Comparison of ENCODE assay signal across 8 cellular contexts in genomic region chr2:240585681-240586197, GRCh38. TPM values are rescaled to one million over a fixed set of nuclear protein-coding genes. Genes with fewer than 3 reads are reported as not detected.
DNase-seq lines count a peak whose midpoint lies in the region; ATAC-seq and TF ChIP-seq lines count a peak whose summit lies in the region.

No MANE protein-coding gene starts in this region.

- POLR2A ChIA-PET in CD8-positive, alpha-beta memory T cell (lab: Charles Lee) = interaction anchor here (1.1 to 4.6 kb wide), 8 partner anchors 12 to 72 kb away, joined by 3 to 99 read pairs (median 15); partner anchors contain the start of genes ANKMY1, DUSP28, GPR35 and RNPEPL1

- H3K9me2 ChIP-seq in SU-DHL-6 (replicated peaks; ENCODE audit: insufficient read depth, low read length) = no peaks in the 10 kb centered on the region

- H3K9me3 ChIP-seq in CD8-positive, alpha-beta memory T cell (ENCODE audit: low read length) = no peaks in the 10 kb centered on the region
- H3K9me3 ChIP-seq in SU-DHL-6 (ENCODE audit: insufficient read depth, low read length) = no peaks in the 10 kb centered on the region
- no peaks in the 10 kb centered on the region for H3K9me3 ChIP-seq in fibroblast of lung (ENCODE audit: control insufficient read depth, insufficient read depth, low read depth, low read length)
- H3K9me3 ChIP-seq in osteoblast (ENCODE audit: low read depth, low read length) = no peaks in the 10 kb centered on the region

- peak overlapping the region; percentile 92 to 99 (median 96) for H3K27ac Mint-ChIP-seq in CD8-positive, alpha-beta memory T cell

- H3K79me2 ChIP-seq in SU-DHL-6 (ENCODE audit: insufficient read depth, low read length) (peaks cover 67% of the 10 kb centered on the region), fibroblast of lung (ENCODE audit: control insufficient read depth, insufficient read depth, low read length) (peaks cover 53% of the 10 kb centered on the region), osteoblast (ENCODE audit: insufficient read depth, low read length) (peaks cover 87% of the 10 kb centered on the region)

- H3K4me1 Mint-ChIP-seq in CD8-positive, alpha-beta memory T cell = peaks cover 47 to 73% (median 58%) of the 10 kb centered on the region in 3 donors

- TF ChIP-seq CTCF in SU-DHL-6 (IDR thresholded peaks at IDR 0.05; ENCODE audit: insufficient read depth, low read length, poor library complexity, severe bottlenecking) (no peak), fibroblast of lung (conservative IDR thresholded peaks at IDR 0.05 in 1 of 2, IDR thresholded peaks at IDR 0.05 in 1 of 2; ENCODE audit: low read depth in 1 of 2, low read length in 2 of 2) (no peak), osteoblast (IDR thresholded peaks at IDR 0.05; ENCODE audit: extremely low read depth, low read depth, low read length) (no peak)

- DNase-seq in CD8-positive, alpha-beta memory T cell = peak in 1 of 5 donors; percentile 27
- no peak for DNase-seq in fibroblast of lung (ENCODE audit: low read depth in 2 of 2)
- peak; percentile 60 for DNase-seq in osteoblast (ENCODE audit: insufficient read length, low spot score, missing footprints)
- no peak for DNase-seq in NCI-H1105 (lab: John Stamatoyannopoulos, UW)
- DNase-seq in stimulated activated CD4-positive, alpha-beta T cell treated with anti-CD3 and anti-CD28 coated beads, Interleukin-15, amount 100 ng/mL, for 24 hours = no peak

- peak overlapping the region; percentile 88 for H3K4me2 ChIP-seq in SU-DHL-6 (ENCODE audit: low read depth, low read length, poor library complexity, severe bottlenecking)
- H3K4me2 ChIP-seq in fibroblast of lung (ENCODE audit: extremely low read depth, insufficient read depth, low read length) = peak overlapping the region; percentile 94
- H3K4me2 ChIP-seq in osteoblast (ENCODE audit: insufficient read depth, low read length) = peak overlapping the region; percentile 90

- H3K4me3 ChIP-seq in CD8-positive, alpha-beta memory T cell (ENCODE audit: low read length) = peak overlapping the region; percentile 97
- H3K4me3 ChIP-seq in SU-DHL-6 (ENCODE audit: insufficient read depth, low read length, poor library complexity, severe bottlenecking) (peak overlapping the region; percentile 94), fibroblast of lung (replicated peaks in 1 of 4; ENCODE audit: control extremely low read depth in 1 of 4, insufficient read depth in 1 of 4, low read depth in 3 of 4, low read length in 4 of 4) (peak overlapping the region; percentile 61 to 83 (median 82)), osteoblast (ENCODE audit: insufficient read depth, low read length) (peak overlapping the region; percentile 90)

- H3K9ac ChIP-seq in SU-DHL-6 (ENCODE audit: low read length) (peak overlapping the region; percentile 90), fibroblast of lung (ENCODE audit: insufficient read depth, low read length) (peak overlapping the region; percentile 93)

- H3K4me1 ChIP-seq in CD8-positive, alpha-beta memory T cell (ENCODE audit: insufficient read depth, low read length) = peaks cover 35% of the 10 kb centered on the region
- H3K4me1 ChIP-seq in fibroblast of lung (ENCODE audit: control insufficient read depth, extremely low read depth, insufficient read depth, low read length) = peaks cover 12% of the 10 kb centered on the region
- H3K4me1 ChIP-seq in osteoblast (ENCODE audit: insufficient read depth, low read length) = peaks cover 26% of the 10 kb centered on the region

- peaks cover 4 to 48% (median 6%) of the 10 kb centered on the region in 3 donors for H3K36me3 Mint-ChIP-seq in CD8-positive, alpha-beta memory T cell

- peak overlapping the region; percentile 80 for H3K27ac ChIP-seq in CD8-positive, alpha-beta memory T cell (ENCODE audit: low read depth, low read length)
- H3K27ac ChIP-seq in SU-DHL-6 (ENCODE audit: low read depth, low read length) (peak overlapping the region; percentile 96), fibroblast of lung (ENCODE audit: insufficient read depth, low read length) (peak overlapping the region; percentile 83), osteoblast (ENCODE audit: low read depth, low read length) (peak overlapping the region; percentile 79)

- ATAC-seq in HG03521 (IDR thresholded peaks at IDR 0.05; ENCODE audit: unreplicated experiment) = no peak
- no peak for ATAC-seq in GM18909 (IDR thresholded peaks at IDR 0.05; ENCODE audit: poor library complexity, unreplicated experiment)

- peaks cover 0 to 2% of the 10 kb centered on the region in 2 donors for H3K27me3 Mint-ChIP-seq in CD8-positive, alpha-beta memory T cell

- no peaks in the 10 kb centered on the region for H3K9me3 Mint-ChIP-seq in CD8-positive, alpha-beta memory T cell

- CTCF ChIA-PET in CD8-positive, alpha-beta memory T cell (lab: Charles Lee) = interaction anchor here (1.1 to 5.6 kb wide), 13 partner anchors 17 to 123 kb away, joined by 3 to 68 read pairs (median 6); partner anchors contain the start of genes DUSP28 and RNPEPL1

- H3K4me3 Mint-ChIP-seq in CD8-positive, alpha-beta memory T cell = peak overlapping the region; percentile 93 to 98 (median 95)

- peaks cover 7% of the 10 kb centered on the region; the same call in 1 of the 2 replicates for H4K20me1 ChIP-seq in SU-DHL-6 (ENCODE audit: low read depth, low read length)
- H4K20me1 ChIP-seq in fibroblast of lung (ENCODE audit: control insufficient read depth, extremely low read depth, insufficient read depth, low read length) = no peaks in the 10 kb centered on the region
- H4K20me1 ChIP-seq in osteoblast (ENCODE audit: insufficient read depth, low read length) = peaks cover 35% of the 10 kb centered on the region

- H3K36me3 ChIP-seq in CD8-positive, alpha-beta memory T cell (ENCODE audit: insufficient read depth, low read length) = peaks cover 5% of the 10 kb centered on the region
- no peaks in the 10 kb centered on the region for H3K36me3 ChIP-seq in SU-DHL-6 (ENCODE audit: low read length)
- peaks cover 1% of the 10 kb centered on the region for H3K36me3 ChIP-seq in fibroblast of lung (ENCODE audit: control insufficient read depth, insufficient read depth, low read length)
- H3K36me3 ChIP-seq in osteoblast (ENCODE audit: insufficient read depth, low read length) = no peaks in the 10 kb centered on the region

- no peak overlapping the region for H2AFZ ChIP-seq in SU-DHL-6 (ENCODE audit: low read depth, low read length, severe bottlenecking)
- no peak overlapping the region for H2AFZ ChIP-seq in fibroblast of lung (ENCODE audit: low read length)
- peak overlapping the region; percentile 93 for H2AFZ ChIP-seq in osteoblast (ENCODE audit: low read length)

- H3F3A ChIP-seq in SU-DHL-6 (ENCODE audit: insufficient read depth) = peaks cover 24% of the 10 kb centered on the region

- H3K27me3 ChIP-seq in CD8-positive, alpha-beta memory T cell (ENCODE audit: insufficient read depth, low read length, poor library complexity, severe bottlenecking) = no peaks in the 10 kb centered on the region
- H3K27me3 ChIP-seq in SU-DHL-6 (ENCODE audit: low read length) (no peaks in the 10 kb centered on the region), fibroblast of lung (ENCODE audit: control insufficient read depth, insufficient read depth, low read length) (no peaks in the 10 kb centered on the region), osteoblast (ENCODE audit: insufficient read depth, low read length) (no peaks in the 10 kb centered on the region)

RNA-seq across cellular contexts. Expression of gene CAPN10, which starts 0.8 kb away (rescaled TPM):
- total RNA-seq in CD8-positive, alpha-beta memory T cell = 10 to 100 TPM; 36.1 to 40.5 TPM
- 19.5 TPM for polyA plus RNA-seq in CD8-positive, alpha-beta memory T cell
- total RNA-seq in fibroblast of lung (17.2 and 23.0 TPM in 2 replicates), osteoblast (21.0 and 22.1 TPM in 2 replicates)
- 3.6 and 4.0 TPM in 2 replicates for polyA plus RNA-seq in fibroblast of lung
- 6.4 and 9.2 TPM in 2 replicates for polyA plus RNA-seq in fibroblast of lung (2012)
- polyA minus RNA-seq in fibroblast of lung (ENCODE audit: low replicate concordance) = 2.8 and 8.5 TPM in 2 replicates

RNA-seq across cellular contexts. Expression of gene RNPEPL1, which starts 17.5 kb away (rescaled TPM):
- 10 to 100 TPM; 55.6 to 61.1 TPM for total RNA-seq in CD8-positive, alpha-beta memory T cell
- polyA plus RNA-seq in CD8-positive, alpha-beta memory T cell = 101 TPM
- total RNA-seq in fibroblast of lung (10.3 and 20.6 TPM in 2 replicates), osteoblast (13.0 and 14.7 TPM in 2 replicates)
- polyA plus RNA-seq in fibroblast of lung = 7.9 and 10.0 TPM in 2 replicates
- polyA plus RNA-seq in fibroblast of lung (2012) = 38.7 and 49.1 TPM in 2 replicates
- polyA minus RNA-seq in fibroblast of lung (ENCODE audit: low replicate concordance) = 93.8 and 122 TPM in 2 replicates

RNA-seq across cellular contexts. Expression of gene DUSP28, which starts 25.6 kb away (rescaled TPM):
- total RNA-seq in CD8-positive, alpha-beta memory T cell = 1 to 10 TPM; 7.0 TPM
- polyA plus RNA-seq in CD8-positive, alpha-beta memory T cell = 22.0 TPM
- total RNA-seq in fibroblast of lung (1.8 and 2.5 TPM in 2 replicates), osteoblast (3.2 and 4.7 TPM in 2 replicates)
- polyA plus RNA-seq in fibroblast of lung = 2.8 and 3.9 TPM in 2 replicates
- 3.1 and 3.9 TPM in 2 replicates for polyA plus RNA-seq in fibroblast of lung (2012)
- 1.7 and 6.2 TPM in 2 replicates for polyA minus RNA-seq in fibroblast of lung (ENCODE audit: low replicate concordance)

RNA-seq across cellular contexts. Expression of gene ANKMY1, which starts 28.0 kb away (rescaled TPM):
- total RNA-seq in CD8-positive, alpha-beta memory T cell = 10 to 100 TPM; 22.4 to 27.9 TPM
- polyA plus RNA-seq in CD8-positive, alpha-beta memory T cell = 15.8 TPM
- total RNA-seq in fibroblast of lung = 3.9 and 7.4 TPM in 2 replicates
- 2.5 and 2.8 TPM in 2 replicates for polyA plus RNA-seq in fibroblast of lung
- polyA plus RNA-seq in fibroblast of lung (2012) = 2.6 and 3.2 TPM in 2 replicates
- polyA minus RNA-seq in fibroblast of lung (ENCODE audit: low replicate concordance) = 14.7 and 16.6 TPM in 2 replicates
- 11.2 and 11.5 TPM in 2 replicates for total RNA-seq in osteoblast

RNA-seq across cellular contexts. Expression of gene GPR35, which starts 39.5 kb away (rescaled TPM):
- 1 to 10 TPM; 8.4 to 9.0 TPM for total RNA-seq in CD8-positive, alpha-beta memory T cell
- 1.9 TPM for polyA plus RNA-seq in CD8-positive, alpha-beta memory T cell
- total RNA-seq in fibroblast of lung (1.0 and 1.2 TPM in 2 replicates), osteoblast (1.1 and 1.5 TPM in 2 replicates)
- polyA plus RNA-seq in fibroblast of lung = 0.09 TPM in 1 of 2 replicates, not detected in the other
- polyA plus RNA-seq in fibroblast of lung (2012) = 0.10 and 0.15 TPM in 2 replicates
- polyA minus RNA-seq in fibroblast of lung (ENCODE audit: low replicate concordance) = not detected in 2 replicates
